Comparison of ENCODE assay signal across 8 cellular contexts in the genomic region with DNA sequence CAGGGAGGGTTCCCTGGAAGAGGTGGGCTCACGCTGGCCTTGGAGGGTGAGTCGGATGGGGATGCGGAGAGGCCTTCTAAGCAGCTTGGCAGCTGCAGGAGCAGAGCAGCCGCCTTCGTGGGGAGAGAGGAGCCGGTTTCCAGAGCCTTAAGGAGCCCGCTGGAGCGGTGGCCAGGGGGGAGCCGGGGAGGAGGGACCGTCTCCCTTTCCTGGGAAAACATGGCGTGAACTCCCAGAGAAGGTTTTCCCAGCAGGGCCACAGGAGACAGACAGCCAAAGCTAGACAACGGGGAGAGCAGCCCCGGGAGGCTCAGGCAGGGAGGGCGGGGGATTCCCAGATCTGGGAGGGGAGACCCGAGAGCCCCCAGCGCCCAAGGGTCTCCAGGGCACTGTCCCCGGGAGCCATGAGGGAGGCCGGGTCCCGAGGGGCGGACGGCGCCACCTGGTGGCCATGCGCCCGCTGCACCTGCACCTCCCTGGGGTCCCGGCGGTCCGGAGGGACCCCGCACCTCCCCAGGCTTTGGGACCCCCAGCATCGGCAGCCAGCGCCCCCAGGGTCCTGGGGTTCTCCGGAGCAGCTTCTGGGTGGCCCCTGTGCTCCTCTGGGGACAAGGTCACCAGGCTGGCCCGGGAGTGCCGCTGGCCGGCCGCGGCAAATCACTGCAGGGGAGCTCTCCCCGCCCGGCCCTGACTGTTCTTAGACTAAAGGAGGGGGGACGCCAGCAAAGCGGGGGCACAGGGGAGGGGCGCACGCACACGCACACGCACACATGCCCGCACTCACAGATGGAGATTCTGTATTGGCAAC. TPM values are rescaled to one million over a fixed set of nuclear protein-coding genes. Genes with fewer than 3 reads are reported as not detected.
DNase-seq lines count a peak whose midpoint lies in the region; ATAC-seq, FAIRE-seq and TF ChIP-seq lines count a peak whose summit lies in the region.

No MANE protein-coding gene starts in this region.

- no peaks in the 10 kb centered on the region for H3K36me3 Mint-ChIP-seq in activated T-helper 17 cell treated with anti-CD3 and anti-CD28 coated beads, Interleukin-2, amount 50 U/mL, for 72 hours (ENCODE audit: low read depth)

- H3K27ac Mint-ChIP-seq in activated T-helper 17 cell treated with anti-CD3 and anti-CD28 coated beads, Interleukin-2, amount 50 U/mL, for 72 hours = no peak overlapping the region

- no peak for FAIRE-seq in pancreas (lab: Jason Lieb, UNC)

- H3K4me3 ChIP-seq in NT2/D1 (ENCODE audit: insufficient read length, low read depth) (peak overlapping the region; percentile 28), foreskin fibroblast (ENCODE audit: low read depth in 1 of 2, low read length in 2 of 2) (no peak overlapping the region), pancreas (peak overlapping the region in 1 of 4 donors; percentile 17)

- no peaks in the 10 kb centered on the region for H3K9me3 Mint-ChIP-seq in activated T-helper 17 cell treated with anti-CD3 and anti-CD28 coated beads, Interleukin-2, amount 50 U/mL, for 72 hours

- peak; percentile 20 for DNase-seq in NT2/D1 (ENCODE audit: low read depth, low spot score)
- DNase-seq in foreskin fibroblast = peak in 1 of 2 donors; percentile 57
- DNase-seq in pancreas = peak in 5 of 6 donors; percentile 45 to 92 (median 78)

- H3K9me3 ChIP-seq in NT2/D1 (ENCODE audit: insufficient read depth, low read length) (no peaks in the 10 kb centered on the region), pancreas (no peaks in the 10 kb centered on the region)

- peak overlapping the region; percentile 50 for H3K9ac ChIP-seq in NT2/D1 (ENCODE audit: insufficient read length, low read depth)

- ATAC-seq in activated T-helper 17 cell treated with anti-CD3 and anti-CD28 coated beads, Interleukin-2, amount 50 U/mL, for 72 hours (replicated peaks) = peak; percentile 72
- peak; percentile 22 to 42 (median 26) for ATAC-seq in pancreas
- ATAC-seq in HG03159 (IDR thresholded peaks at IDR 0.05; ENCODE audit: unreplicated experiment) = no peak
- ATAC-seq in HG02885 (IDR thresholded peaks at IDR 0.05; ENCODE audit: poor library complexity, unreplicated experiment) = no peak
- ATAC-seq in GM21737 (IDR thresholded peaks at IDR 0.05; ENCODE audit: unreplicated experiment) = no peak

- no peaks in the 10 kb centered on the region for H3K36me3 ChIP-seq in NT2/D1 (ENCODE audit: insufficient read depth, insufficient read length, low read length)
- no peaks in the 10 kb centered on the region for H3K36me3 ChIP-seq in pancreas

- H3K4me1 ChIP-seq in NT2/D1 (ENCODE audit: insufficient read depth, insufficient read length) (peaks cover 16% of the 10 kb centered on the region), pancreas (peaks cover 39 to 53% (median 42%) of the 10 kb centered on the region in 3 donors)

- peak overlapping the region; percentile 13 to 96 (median 89) for H3K27ac ChIP-seq in pancreas

- TF ChIP-seq CTCF in GM12874 (IDR thresholded peaks at IDR 0.05; ENCODE audit: insufficient read depth, low read depth, low read length) = peak; percentile 98
- peak; percentile 92 for TF ChIP-seq CTCF in foreskin fibroblast (IDR thresholded peaks at IDR 0.05; ENCODE audit: low read depth, low read length)
- TF ChIP-seq CTCF in pancreas (IDR thresholded peaks at IDR 0.05) = peak; percentile 94 to 98 (median 96)

- H3K27me3 Mint-ChIP-seq in activated T-helper 17 cell treated with anti-CD3 and anti-CD28 coated beads, Interleukin-2, amount 50 U/mL, for 72 hours = peaks cover 11% of the 10 kb centered on the region

- H3K27me3 ChIP-seq in NT2/D1 (ENCODE audit: insufficient read depth, insufficient read length) (peaks cover 9% of the 10 kb centered on the region), pancreas (no peaks in the 10 kb centered on the region)

- WGBS in pancreas, 2 donors = 13 to 18% methylated on average over 31 to 45 of the region's 45 CpGs

- intact Hi-C loops in pancreas (cut with DNase I) = loop anchor here in 2 of 3 donors (5.0 kb wide), 1 partner anchor 135 kb away; a partner anchor contains a TSS

- H3K4me3 Mint-ChIP-seq in activated T-helper 17 cell treated with anti-CD3 and anti-CD28 coated beads, Interleukin-2, amount 50 U/mL, for 72 hours = no peak overlapping the region

- no peaks in the 10 kb centered on the region for H3K4me1 Mint-ChIP-seq in activated T-helper 17 cell treated with anti-CD3 and anti-CD28 coated beads, Interleukin-2, amount 50 U/mL, for 72 hours

RNA-seq across cellular contexts. Expression of a gene that starts 2.4 kb away (rescaled TPM):
- not detected for total RNA-seq in activated T-helper 17 cell treated with anti-CD3 and anti-CD28 coated beads, Interleukin-2, amount 50 U/mL, for 72 hours
- 10 to 100 TPM in 3 of 6 donors, 1 to 10 TPM in 3; 3.6 to 34.2 (median 12.2) TPM for total RNA-seq in pancreas
- polyA plus RNA-seq in pancreas = 10 to 100 TPM; 43.7 to 64.8 TPM

RNA-seq across cellular contexts. Expression of a gene that starts 6.4 kb away (rescaled TPM):
- total RNA-seq in activated T-helper 17 cell treated with anti-CD3 and anti-CD28 coated beads, Interleukin-2, amount 50 U/mL, for 72 hours = not detected
- total RNA-seq in pancreas = 1 to 10 TPM in 5 of 6 donors, not detected in 1; 2.5 to 8.7 (median 6.2) TPM
- 10 to 100 TPM; 28.9 to 57.4 TPM for polyA plus RNA-seq in pancreas

RNA-seq across cellular contexts. Expression of a gene that starts 20.5 kb away (rescaled TPM):
- 100 to 1,000 TPM; 328 to 423 TPM for total RNA-seq in activated T-helper 17 cell treated with anti-CD3 and anti-CD28 coated beads, Interleukin-2, amount 50 U/mL, for 72 hours
- 10 to 100 TPM in 3 of 6 donors, 1 to 10 TPM in 3; 2.4 to 26.8 (median 8.4) TPM for total RNA-seq in pancreas
- 10 to 100 TPM in 1 of 2 donors, 1 to 10 TPM in 1; 8.6 to 20.6 TPM for polyA plus RNA-seq in pancreas

RNA-seq across cellular contexts. Expression of a gene that starts 59.3 kb away (rescaled TPM):
- under 1 TPM in 1 of 2 donors, not detected in 1; 0.11 TPM for total RNA-seq in activated T-helper 17 cell treated with anti-CD3 and anti-CD28 coated beads, Interleukin-2, amount 50 U/mL, for 72 hours
- total RNA-seq in pancreas = not detected
- not detected for polyA plus RNA-seq in pancreas

Comparison
In these comparisons a context has a peak if more than half of its experiments do, and no peak if none do; other contexts are left out.
1. ATAC-seq: peak in activated T-helper 17 cell treated with anti-CD3 and anti-CD28 coated beads, Interleukin-2, amount 50 U/mL, for 72 hours (single experiment) and pancreas (4 of 4); none in HG03159 (single experiment), HG02885 (single experiment) and GM21737 (single experiment).
2. RNA of a gene that starts 2.4 kb away (total RNA-seq): 3.6 to 34.2 TPM in pancreas; not detected in activated T-helper 17 cell treated with anti-CD3 and anti-CD28 coated beads, Interleukin-2, amount 50 U/mL, for 72 hours; every median in the first group is over 4 times any median in the second.
3. RNA of a gene that starts 20.5 kb away (total RNA-seq): 328 to 423 TPM in activated T-helper 17 cell treated with anti-CD3 and anti-CD28 coated beads, Interleukin-2, amount 50 U/mL, for 72 hours; 2.4 to 26.8 TPM in pancreas; every median in the first group is over 10 times any median in the second.
4. Peak in every context shown above with its lines, with median percentiles within 50 percentile points of each other: CTCF ChIP-seq.